Comparison of ENCODE assay signal across 22 cellular contexts in the genomic region with DNA sequence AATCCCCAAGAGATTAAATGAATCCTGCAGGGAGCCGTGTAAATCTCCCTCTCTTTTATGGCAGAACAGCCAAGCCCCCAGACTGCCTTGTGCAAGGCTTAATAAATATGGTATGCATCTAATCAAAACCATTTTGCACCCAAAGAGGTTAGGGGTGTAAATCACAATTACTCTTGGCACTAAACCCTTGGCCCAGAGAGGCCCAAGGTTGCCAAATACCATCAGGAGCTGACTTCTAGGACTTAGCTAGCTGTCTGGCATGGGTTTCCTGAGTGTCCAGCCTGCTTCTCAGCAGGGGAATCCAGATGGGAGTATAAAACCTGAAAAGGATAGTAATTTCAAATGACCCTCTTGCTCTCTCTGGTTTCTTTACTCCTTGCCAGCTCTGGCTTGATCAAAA.
"Had no signal": no experiment of that assay in that cellular context is flagged by ENCODE, and none has a peak within 500 bp of the region (broad histone marks: within the 10 kb centered on the region; RNA-seq: fewer than 3 reads in every experiment).

No MANE protein-coding gene starts in this region.

- H3K4me1 ChIP-seq: esophagus muscularis mucosa, foreskin keratinocyte, left ventricle myocardium inferior, lower lobe of right lung, testis, tibial nerve, upper lobe of right lung, vagina had no signal

- H3K36me3 ChIP-seq: esophagus muscularis mucosa, left ventricle myocardium inferior, lower lobe of right lung, tibial nerve, upper lobe of right lung, vagina had no signal

- H3K27me3 ChIP-seq: foreskin keratinocyte, testis, tibial nerve, upper lobe of right lung, vagina had no signal

- DNase-seq: dorsolateral prefrontal cortex; effector CD8-positive, alpha-beta T cell; immature natural killer cell; kidney; left cardiac atrium; left ventricle myocardium inferior; lower lobe of right lung; mesenchymal stem cell; naive B cell; posterior cingulate gyrus; stimulated activated CD4-positive, alpha-beta T cell treated with anti-CD3 and anti-CD28 coated beads, Interleukin-2, amount 100 ng/mL, for 24 hours; stimulated activated CD4-positive, alpha-beta T cell treated with anti-CD3 and anti-CD28 coated beads, Interleukin-4, amount 100 ng/mL, for 4 hours; stimulated activated naive B cell treated with anti-CD40 and anti-IgM and Interleukin-4, amounts not matched to agents 10 μg/mL and 1 μg/mL and 100 μg/mL, for 72 hours; stimulated activated naive CD8-positive, alpha-beta T cell treated with anti-CD3 and anti-CD28 coated beads, Interleukin-15, amount 100 ng/mL, for 72 hours; testis; upper lobe of right lung had no signal

- H3K27ac ChIP-seq: coronary artery, dorsolateral prefrontal cortex, epithelial cell of prostate, esophagus muscularis mucosa, foreskin keratinocyte, left ventricle myocardium inferior, lower lobe of right lung, testis, tibial nerve, upper lobe of right lung, vagina had no signal

- H3K4me3 ChIP-seq: coronary artery, dorsolateral prefrontal cortex, esophagus muscularis mucosa, left ventricle myocardium inferior, lower lobe of right lung, testis, tibial nerve, upper lobe of right lung, vagina had no signal

- H3K9me3 ChIP-seq: left ventricle myocardium inferior, lower lobe of right lung, testis, tibial nerve, upper lobe of right lung, vagina had no signal
